Comparison of ENCODE assay signal across 1 cellular context in genomic region chr17:5545051-5545987, GRCh38.
TF ChIP-seq lines count a peak whose summit lies in the region.

No MANE protein-coding gene starts in this region.

TF ChIP-seq in H1, 55 proteins besides CTCF, POLR2A, EP300 and RAD21:
- TF ChIP-seq BRCA1 (IDR thresholded peaks at IDR 0.05; ENCODE audit: low read depth, low read length) (no peak), SP1 (IDR thresholded peaks at IDR 0.05; ENCODE audit: low read depth, low read length) (no peak), KDM1A (IDR thresholded peaks at IDR 0.05; ENCODE audit: borderline replicate concordance, low read length) (no peak), CHD2 (IDR thresholded peaks at IDR 0.05; ENCODE audit: low read length) (no peak), KDM5A (IDR thresholded peaks at IDR 0.05; ENCODE audit: low read length) (no peak), CBX8 (IDR thresholded peaks at IDR 0.05; ENCODE audit: borderline replicate concordance, low read depth, low read length) (no peak), RNF2 (IDR thresholded peaks at IDR 0.05; ENCODE audit: borderline replicate concordance, low read depth, low read length, missing control alignments, poor library complexity, severe bottlenecking) (no peak), CTBP2 (IDR thresholded peaks at IDR 0.05; ENCODE audit: borderline replicate concordance, insufficient read depth, insufficient read length, low read length) (no peak), CHD1 (IDR thresholded peaks at IDR 0.05; ENCODE audit: low read depth, low read length) (no peak), E2F6 (IDR thresholded peaks at IDR 0.05) (no peak), BACH1 (IDR thresholded peaks at IDR 0.05; ENCODE audit: low read length) (no peak), POLR2AphosphoS5 (IDR thresholded peaks at IDR 0.05; ENCODE audit: low read depth, low read length) (no peak), TAF7 (optimal IDR thresholded peaks at IDR 0.05; ENCODE audit: borderline replicate concordance, low read depth, low read length) (no peak)
